ENCODE assay signal across 18 cellular contexts in genomic region chr1:83113686-83114085, GRCh38.
DNase-seq lines count a peak whose midpoint lies in the region; TF ChIP-seq lines count a peak whose summit lies in the region.
"Had no signal": no experiment of that assay in that cellular context is flagged by ENCODE, and none has a peak within 500 bp of the region (broad histone marks: within the 10 kb centered on the region; RNA-seq: fewer than 3 reads in every experiment).

No MANE protein-coding gene starts in this region.

- no peak for TF ChIP-seq CTCF in neural crest cell (conservative IDR thresholded peaks at IDR 0.05)

- H3K4me1 Mint-ChIP-seq in neural crest cell = peaks cover 10% of the 10 kb centered on the region
- H3K4me1 Mint-ChIP-seq in activated T-helper 1 cell treated with anti-CD3 and anti-CD28 coated beads, Interleukin-12 subunit alpha, Interleukin-12 subunit beta, Interleukin-2, Interleukin-4 antibody, amounts not matched to agents 30 ng/mL and 10 ng/mL and 1 ng/mL, durations not matched to agents 14 hours and 24 hours and 36 hours (ENCODE audit: low read depth) = no peaks in the 10 kb centered on the region
- H3K4me1 Mint-ChIP-seq: IgD-negative memory B cell had no signal

- DNase-seq in Daoy (ENCODE audit: low read depth) = peak; percentile 34
- peak; percentile 1 for DNase-seq in NCI-H69 (lab: John Stamatoyannopoulos, UW)
- peak; percentile 22 for DNase-seq in glomerular visceral epithelial cell (ENCODE audit: extremely low spot score)
- DNase-seq in neural crest cell (ENCODE audit: low read depth, low spot score) = no peak
- no peak for DNase-seq in NCI-H774 (lab: John Stamatoyannopoulos, UW)
- DNase-seq in KBM-7 = no peak
- no peak for DNase-seq in activated T-helper 1 cell treated with anti-CD3 and anti-CD28 coated beads, Interleukin-12 subunit alpha, Interleukin-12 subunit beta, Interleukin-2, Interleukin-4 antibody, amounts not matched to agents 30 ng/mL and 10 ng/mL and 1 ng/mL, durations not matched to agents 14 hours and 24 hours and 36 hours (ENCODE audit: low spot score)
- DNase-seq: ACHN, AML-193, COR-L47, DMS79, GF-D8, NCI-H1417, NCI-H187 treated with DMSO at 0.1 percent for 48 hours, NCI-H345, NCI-H526, SJCRH30 had no signal

- H3K36me3 Mint-ChIP-seq in neural crest cell (ENCODE audit: low read depth) = peaks cover 5% of the 10 kb centered on the region
- no peaks in the 10 kb centered on the region for H3K36me3 Mint-ChIP-seq in activated T-helper 1 cell treated with anti-CD3 and anti-CD28 coated beads, Interleukin-12 subunit alpha, Interleukin-12 subunit beta, Interleukin-2, Interleukin-4 antibody, amounts not matched to agents 30 ng/mL and 10 ng/mL and 1 ng/mL, durations not matched to agents 14 hours and 24 hours and 36 hours (ENCODE audit: low read depth)
- H3K36me3 Mint-ChIP-seq: IgD-negative memory B cell had no signal

- H3K27ac Mint-ChIP-seq in neural crest cell (ENCODE audit: unreplicated experiment) = peak overlapping the region; percentile 21
- no peak overlapping the region for H3K27ac Mint-ChIP-seq in activated T-helper 1 cell treated with anti-CD3 and anti-CD28 coated beads, Interleukin-12 subunit alpha, Interleukin-12 subunit beta, Interleukin-2, Interleukin-4 antibody, amounts not matched to agents 30 ng/mL and 10 ng/mL and 1 ng/mL, durations not matched to agents 14 hours and 24 hours and 36 hours
- H3K27ac Mint-ChIP-seq: IgD-negative memory B cell had no signal

- peaks cover 7% of the 10 kb centered on the region for H3K9me3 Mint-ChIP-seq in neural crest cell
- no peaks in the 10 kb centered on the region for H3K9me3 Mint-ChIP-seq in activated T-helper 1 cell treated with anti-CD3 and anti-CD28 coated beads, Interleukin-12 subunit alpha, Interleukin-12 subunit beta, Interleukin-2, Interleukin-4 antibody, amounts not matched to agents 30 ng/mL and 10 ng/mL and 1 ng/mL, durations not matched to agents 14 hours and 24 hours and 36 hours
- H3K9me3 Mint-ChIP-seq: IgD-negative memory B cell had no signal

- in situ Hi-C loops in KBM-7 (cut with MboI; ENCODE audit: low pct_unique_long_range_greater_than_20kb, low sequenced_read_pairs) = no loop called here

- intact Hi-C loops in activated T-helper 1 cell treated with anti-CD3 and anti-CD28 coated beads, Interleukin-12 subunit alpha, Interleukin-12 subunit beta, Interleukin-2, Interleukin-4 antibody, amounts not matched to agents 30 ng/mL and 10 ng/mL and 1 ng/mL, durations not matched to agents 14 hours and 24 hours and 36 hours (cut with micrococcal nuclease) = no loop called here

- H3K4me3 Mint-ChIP-seq in neural crest cell = no peak overlapping the region
- H3K4me3 Mint-ChIP-seq in activated T-helper 1 cell treated with anti-CD3 and anti-CD28 coated beads, Interleukin-12 subunit alpha, Interleukin-12 subunit beta, Interleukin-2, Interleukin-4 antibody, amounts not matched to agents 30 ng/mL and 10 ng/mL and 1 ng/mL, durations not matched to agents 14 hours and 24 hours and 36 hours = no peak overlapping the region
- H3K4me3 Mint-ChIP-seq: IgD-negative memory B cell had no signal

- no peaks in the 10 kb centered on the region for H3K27me3 Mint-ChIP-seq in neural crest cell (ENCODE audit: low read depth)
- H3K27me3 Mint-ChIP-seq in activated T-helper 1 cell treated with anti-CD3 and anti-CD28 coated beads, Interleukin-12 subunit alpha, Interleukin-12 subunit beta, Interleukin-2, Interleukin-4 antibody, amounts not matched to agents 30 ng/mL and 10 ng/mL and 1 ng/mL, durations not matched to agents 14 hours and 24 hours and 36 hours (ENCODE audit: insufficient read depth) = no peaks in the 10 kb centered on the region
- H3K27me3 Mint-ChIP-seq: IgD-negative memory B cell had no signal

Comparison
In these comparisons a context has a peak if more than half of its experiments do, and no peak if none do; other contexts are left out.
1. DNase-seq: peak in Daoy (single experiment), NCI-H69 (single experiment) and glomerular visceral epithelial cell (single experiment); none in neural crest cell (single experiment), NCI-H774 (single experiment), KBM-7 (single experiment) and activated T-helper 1 cell treated with anti-CD3 and anti-CD28 coated beads, Interleukin-12 subunit alpha, Interleukin-12 subunit beta, Interleukin-2, Interleukin-4 antibody, amounts not matched to agents 30 ng/mL and 10 ng/mL and 1 ng/mL, durations not matched to agents 14 hours and 24 hours and 36 hours (single experiment).